In the genomic region with DNA sequence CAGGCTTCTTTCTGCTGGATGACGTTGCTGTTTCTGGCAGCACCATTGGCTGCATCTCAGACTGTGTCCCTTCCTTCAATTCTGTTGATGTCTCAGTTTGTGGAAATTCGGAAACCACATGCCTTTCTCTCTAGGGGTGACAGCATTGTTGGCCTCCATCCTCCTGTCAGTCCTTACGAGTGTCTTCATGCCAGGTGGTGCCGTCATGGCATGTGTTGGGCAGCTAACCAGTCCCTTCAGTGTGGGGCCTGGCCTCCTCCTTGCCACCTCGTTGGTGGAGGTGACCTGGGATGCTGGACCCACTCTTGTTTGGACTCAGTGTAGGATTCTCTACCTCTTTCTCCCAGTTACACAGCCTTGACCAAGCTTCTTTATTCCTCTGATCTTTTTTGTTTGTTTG, we compare ENCODE assay signal across 25 cellular contexts.
DNase-seq lines count a peak whose midpoint lies in the region; ATAC-seq, FAIRE-seq and TF ChIP-seq lines count a peak whose summit lies in the region.
"Had no signal": no experiment of that assay in that cellular context is flagged by ENCODE, and none has a peak within 500 bp of the region (broad histone marks: within the 10 kb centered on the region; RNA-seq: fewer than 3 reads in every experiment).

No MANE protein-coding gene starts in this region.

- no peak for TF ChIP-seq CTCF in H9 (conservative IDR thresholded peaks at IDR 0.05)
- TF ChIP-seq CTCF in chondrocyte (IDR thresholded peaks at IDR 0.05) = no peak
- no peak for TF ChIP-seq CTCF in endothelial cell (IDR thresholded peaks at IDR 0.05; ENCODE audit: unreplicated experiment)

- no peaks in the 10 kb centered on the region for H3K36me3 Mint-ChIP-seq in activated naive CD4-positive, alpha-beta T cell treated with anti-CD3 and anti-CD28 coated beads, Interleukin-2, amount 10 ng/mL, durations not matched to agents 7 days and 5 days
- H3K36me3 Mint-ChIP-seq in activated naive CD4-positive, alpha-beta T cell treated with anti-CD3 and anti-CD28 coated beads, Interleukin-2, amount 50 U/mL, for 72 hours = no peaks in the 10 kb centered on the region
- H3K36me3 Mint-ChIP-seq in H9 (ENCODE audit: insufficient read depth in 1 of 3, low read depth in 3 of 3) = no peaks in the 10 kb centered on the region
- H3K36me3 Mint-ChIP-seq in chondrocyte (ENCODE audit: low read depth) = no peaks in the 10 kb centered on the region
- peaks cover 13% of the 10 kb centered on the region for H3K36me3 Mint-ChIP-seq in endothelial cell (ENCODE audit: low read depth, unreplicated experiment)
- H3K36me3 Mint-ChIP-seq: CD8-positive, alpha-beta T cell had no signal

- no peak overlapping the region for H3K4me2 ChIP-seq in H9 (ENCODE audit: insufficient read depth, insufficient read length, low read length)
- H3K4me2 ChIP-seq: BLaER1 treated with 17β-estradiol and CSF1 and Interleukin-3, amounts not matched to agents 10 nM and 100 nM had no signal

- H3K79me2 ChIP-seq in H9 (ENCODE audit: insufficient read depth, low read length) = no peaks in the 10 kb centered on the region

- no peaks in the 10 kb centered on the region for H3K4me1 Mint-ChIP-seq in activated naive CD4-positive, alpha-beta T cell treated with anti-CD3 and anti-CD28 coated beads, Interleukin-2, amount 10 ng/mL, durations not matched to agents 7 days and 5 days
- peaks cover 20% of the 10 kb centered on the region in 2 experiments for H3K4me1 Mint-ChIP-seq in H9
- H3K4me1 Mint-ChIP-seq in chondrocyte (ENCODE audit: low read depth) = no peaks in the 10 kb centered on the region
- H3K4me1 Mint-ChIP-seq in endothelial cell (ENCODE audit: unreplicated experiment) = peaks cover 14% of the 10 kb centered on the region
- H3K4me1 Mint-ChIP-seq: B cell had no signal

- no peak overlapping the region for H2BK5ac ChIP-seq in H9 (ENCODE audit: insufficient read length, low read length)

- H3K9me3 ChIP-seq in H9 (ENCODE audit: control insufficient read depth, low read depth, low read length) = no peaks in the 10 kb centered on the region
- H3K9me3 ChIP-seq: BLaER1 treated with 17β-estradiol and CSF1 and Interleukin-3, amounts not matched to agents 10 nM and 100 nM; Caco-2 had no signal

- H3K27ac Mint-ChIP-seq in activated naive CD4-positive, alpha-beta T cell treated with anti-CD3 and anti-CD28 coated beads, Interleukin-2, amount 10 ng/mL, durations not matched to agents 7 days and 5 days = peak overlapping the region; percentile 31
- H3K27ac Mint-ChIP-seq in activated naive CD4-positive, alpha-beta T cell treated with anti-CD3 and anti-CD28 coated beads, Interleukin-2, amount 50 U/mL, for 72 hours = no peak overlapping the region
- H3K27ac Mint-ChIP-seq in H9 = peak overlapping the region in 2 of 3 experiments; percentile 36 to 53; a peak in 1 of 7 replicates
- no peak overlapping the region for H3K27ac Mint-ChIP-seq in chondrocyte (ENCODE audit: unreplicated experiment)
- no peak overlapping the region for H3K27ac Mint-ChIP-seq in endothelial cell (ENCODE audit: unreplicated experiment)
- H3K27ac Mint-ChIP-seq: B cell; CD4-positive, alpha-beta T cell; CD8-positive, alpha-beta T cell had no signal

- no peak overlapping the region for H2BK12ac ChIP-seq in H9 (ENCODE audit: insufficient read length, low read depth, low read length)

- no peak overlapping the region for H3K27ac ChIP-seq in H9 (ENCODE audit: insufficient read length, low read depth, low read length)
- H3K27ac ChIP-seq: BLaER1 treated with 17β-estradiol and CSF1 and Interleukin-3, amounts not matched to agents 10 nM and 100 nM; C4-2B had no signal

- no peak overlapping the region for H4K5ac ChIP-seq in H9 (ENCODE audit: insufficient read length, low read depth, low read length)

- no peaks in the 10 kb centered on the region for H3K23me2 ChIP-seq in H9 (ENCODE audit: insufficient read length, low read depth, low read length, poor library complexity, severe bottlenecking)

- no CpG with 5 or more reads among the region's 5 CpGs for WGBS in H9 (ENCODE audit: extremely low coverage, insufficient read length, low lambda C conversion rate)

- no peaks in the 10 kb centered on the region for H4K20me1 ChIP-seq in H9 (ENCODE audit: control insufficient read depth, insufficient read depth, insufficient read length)
- H4K20me1 ChIP-seq: BLaER1 treated with 17β-estradiol and CSF1 and Interleukin-3, amounts not matched to agents 10 nM and 100 nM had no signal

- no peak overlapping the region for H2BK120ac ChIP-seq in H9 (ENCODE audit: low read depth, low read length, poor library complexity, severe bottlenecking)

- no peak overlapping the region for H4K8ac ChIP-seq in H9 (replicated peaks; ENCODE audit: insufficient read length, low read depth, low read length)

- H3K4ac ChIP-seq in H9 (ENCODE audit: low read depth, low read length) = no peak overlapping the region

- no peak overlapping the region for H3K4me3 Mint-ChIP-seq in activated naive CD4-positive, alpha-beta T cell treated with anti-CD3 and anti-CD28 coated beads, Interleukin-2, amount 10 ng/mL, durations not matched to agents 7 days and 5 days
- no peak overlapping the region for H3K4me3 Mint-ChIP-seq in H9
- no peak overlapping the region for H3K4me3 Mint-ChIP-seq in chondrocyte (ENCODE audit: unreplicated experiment)
- H3K4me3 Mint-ChIP-seq in endothelial cell (ENCODE audit: unreplicated experiment) = peak overlapping the region; percentile 39
- H3K4me3 Mint-ChIP-seq: B cell; CD4-positive, alpha-beta T cell; CD8-positive, alpha-beta T cell had no signal

- H2BK15ac ChIP-seq in H9 (ENCODE audit: low read depth, low read length) = no peak overlapping the region

- H2AFZ ChIP-seq in H9 (ENCODE audit: low read length) = no peak overlapping the region

- no peak for FAIRE-seq in frontal cortex (lab: Jason Lieb, UNC)
- FAIRE-seq: A204.1, D721Med, G401.6, GM12891, GM19239 had no signal

- no peaks in the 10 kb centered on the region for H3K9me3 Mint-ChIP-seq in activated naive CD4-positive, alpha-beta T cell treated with anti-CD3 and anti-CD28 coated beads, Interleukin-2, amount 10 ng/mL, durations not matched to agents 7 days and 5 days
- peaks cover 0 to 6% of the 10 kb centered on the region in 2 donors for H3K9me3 Mint-ChIP-seq in activated naive CD4-positive, alpha-beta T cell treated with anti-CD3 and anti-CD28 coated beads, Interleukin-2, amount 50 U/mL, for 72 hours
- H3K9me3 Mint-ChIP-seq in H9 (no peaks in the 10 kb centered on the region), chondrocyte (ENCODE audit: low read depth) (no peaks in the 10 kb centered on the region), endothelial cell (ENCODE audit: unreplicated experiment) (no peaks in the 10 kb centered on the region)
- H3K9me3 Mint-ChIP-seq: CD4-positive, alpha-beta T cell; CD8-positive, alpha-beta T cell had no signal

- H3K14ac ChIP-seq in H9 (ENCODE audit: insufficient read depth, low read length) = no peak overlapping the region

- H3K56ac ChIP-seq in H9 (ENCODE audit: insufficient read length, low read depth, low read length) = no peak overlapping the region

- H3K23ac ChIP-seq in H9 (ENCODE audit: insufficient read length, low read depth, low read length) = no peak overlapping the region

- no peak overlapping the region for H3T11ph ChIP-seq in H9 (ENCODE audit: low read length)

- no peak overlapping the region for H4K91ac ChIP-seq in H9 (ENCODE audit: insufficient read length, low read depth, low read length)

- H3K9ac ChIP-seq in H9 (ENCODE audit: extremely low read depth, insufficient read length, low read length) = no peak overlapping the region
- H3K9ac ChIP-seq: BLaER1 treated with 17β-estradiol and CSF1 and Interleukin-3, amounts not matched to agents 10 nM and 100 nM had no signal

- no peak overlapping the region for H2AK5ac ChIP-seq in H9 (ENCODE audit: insufficient read length, low read length)

- no peak overlapping the region for H3K18ac ChIP-seq in H9 (ENCODE audit: insufficient read length, low read depth, low read length)

- no peak for ATAC-seq in activated naive CD4-positive, alpha-beta T cell treated with anti-CD3 and anti-CD28 coated beads, Interleukin-2, amount 50 U/mL, for 72 hours
- ATAC-seq in HG03097 (IDR thresholded peaks at IDR 0.05; ENCODE audit: low FRiP score, unreplicated experiment) (no peak), HG03521 (IDR thresholded peaks at IDR 0.05; ENCODE audit: unreplicated experiment) (no peak)
- ATAC-seq: CD8-positive, alpha-beta T cell had no signal

- H3K4me1 ChIP-seq in H9 (ENCODE audit: insufficient read depth, low read length) = peaks cover under 1% of the 10 kb centered on the region; the same call in 1 of the 2 replicates
- H3K4me1 ChIP-seq: BLaER1 treated with 17β-estradiol and CSF1 and Interleukin-3, amounts not matched to agents 10 nM and 100 nM; Caco-2 had no signal

- H3K27me3 Mint-ChIP-seq in activated naive CD4-positive, alpha-beta T cell treated with anti-CD3 and anti-CD28 coated beads, Interleukin-2, amount 10 ng/mL, durations not matched to agents 7 days and 5 days = peaks cover 29% of the 10 kb centered on the region
- H3K27me3 Mint-ChIP-seq in H9 (ENCODE audit: low read depth) (no peaks in the 10 kb centered on the region), chondrocyte (ENCODE audit: low read depth) (no peaks in the 10 kb centered on the region), endothelial cell (ENCODE audit: unreplicated experiment) (peaks cover 4% of the 10 kb centered on the region)
- H3K27me3 Mint-ChIP-seq: B cell had no signal

- no peaks in the 10 kb centered on the region for H3K27me3 ChIP-seq in H9 (ENCODE audit: insufficient read depth, low read length)
- H3K27me3 ChIP-seq: BLaER1 treated with 17β-estradiol and CSF1 and Interleukin-3, amounts not matched to agents 10 nM and 100 nM had no signal

- CTCF ChIA-PET in activated naive CD4-positive, alpha-beta T cell treated with anti-CD3 and anti-CD28 coated beads, Interleukin-2, amount 10 ng/mL, durations not matched to agents 7 days and 5 days (lab: Charles Lee) = no interaction called here

- no peaks in the 10 kb centered on the region for H3K79me1 ChIP-seq in H9 (ENCODE audit: insufficient read depth, low read depth, low read length, poor library complexity, severe bottlenecking)

- H2BK20ac ChIP-seq in H9 (ENCODE audit: low read depth, low read length, poor library complexity, severe bottlenecking) = no peak overlapping the region

- DNase-seq in activated naive CD4-positive, alpha-beta T cell treated with anti-CD3 and anti-CD28 coated beads, Interleukin-2, amount 10 ng/mL, durations not matched to agents 7 days and 5 days = no peak
- DNase-seq in activated naive CD4-positive, alpha-beta T cell treated with anti-CD3 and anti-CD28 coated beads, Interleukin-2, amount 50 U/mL, for 72 hours (ENCODE audit: low spot score in 2 of 2) = no peak
- no peak for DNase-seq in H9
- peak; percentile 80 for DNase-seq in chondrocyte (ENCODE audit: low spot score)
- no peak for DNase-seq in endothelial cell (ENCODE audit: low spot score)
- no peak for DNase-seq in frontal cortex (ENCODE audit: low spot score in 2 of 2)
- DNase-seq: 8988T; ACHN; AML-193; Caco-2; Calu3; CD4-positive, alpha-beta T cell; DMS79 treated with DMSO at 0.1 percent for 48 hours; GF-D8 had no signal

Comparison
In these comparisons a context has a peak if more than half of its experiments do, and no peak if none do; other contexts are left out.
1. H3K27ac Mint-ChIP-seq: peak in activated naive CD4-positive, alpha-beta T cell treated with anti-CD3 and anti-CD28 coated beads, Interleukin-2, amount 10 ng/mL, durations not matched to agents 7 days and 5 days (single experiment) and H9 (2 of 3); none in activated naive CD4-positive, alpha-beta T cell treated with anti-CD3 and anti-CD28 coated beads, Interleukin-2, amount 50 U/mL, for 72 hours (0 of 2), chondrocyte (single experiment) and endothelial cell (single experiment).